In genomic region chr17:20155258-20156195, GRCh38 we compare ENCODE assay signal across 8 cellular contexts.
A peak's percentile ranks its signal among the peaks of the same experiment; 100 is the strongest.
DNase-seq lines count a peak whose midpoint lies in the region; ATAC-seq and TF ChIP-seq lines count a peak whose summit lies in the region.

No MANE protein-coding gene starts in this region.

- H3K27me3 Mint-ChIP-seq in activated B cell treated with CpG ODN at 0.5 μM for 24 hours: no peaks in the 10 kb centered on the region
- H3K27me3 Mint-ChIP-seq in immature natural killer cell (ENCODE audit: low read depth in 3 of 3): peaks cover 2 to 14% (median 8%) of the 10 kb centered on the region in 3 donors

- peak overlapping the region; percentile 87 for H3K9ac ChIP-seq in smooth muscle cell (ENCODE audit: low read depth)

- peak overlapping the region; percentile 84 for H3K4me3 ChIP-seq in ACC112 (ENCODE audit: low read depth, low read length)
- peak overlapping the region; percentile 80 for H3K4me3 ChIP-seq in smooth muscle cell

- H3K36me3 Mint-ChIP-seq in activated B cell treated with CpG ODN at 0.5 μM for 24 hours (ENCODE audit: low read depth) (no peaks in the 10 kb centered on the region), immature natural killer cell (no peaks in the 10 kb centered on the region)

- POLR2A ChIA-PET in activated B cell treated with CpG ODN at 0.5 μM for 24 hours (lab: Charles Lee): interaction anchor here (0.5 to 2.0 kb wide), 5 partner anchors 18 to 1972 kb away, joined by 3 to 17 read pairs (median 6); partner anchors contain the start of genes AKAP10 and USP22

- peaks cover 19% of the 10 kb centered on the region for H3K79me2 ChIP-seq in ACC112 (ENCODE audit: control insufficient read depth, insufficient read depth, low read length, unreplicated experiment)
- peaks cover 43% of the 10 kb centered on the region for H3K79me2 ChIP-seq in smooth muscle cell (ENCODE audit: low read depth)

- peak; percentile 90 for ATAC-seq in GM18867 (IDR thresholded peaks at IDR 0.05; ENCODE audit: unreplicated experiment)
- ATAC-seq in HG03095 (IDR thresholded peaks at IDR 0.05; ENCODE audit: unreplicated experiment): peak; percentile 89
- ATAC-seq in activated B cell treated with CpG ODN at 0.5 μM for 24 hours (ENCODE audit: low read depth): peak; percentile 93

- intact Hi-C loops in activated B cell treated with CpG ODN at 0.5 μM for 24 hours (cut with micrococcal nuclease): loop anchor here (1.0 to 5.0 kb wide), 8 partner anchors 34 to 1133 kb away; partner anchors contain the start of genes AKAP10, MAP2K3, MAPK7 and SPECC1

- H3K36me3 ChIP-seq in ACC112 (ENCODE audit: insufficient read depth, low read length) (no peaks in the 10 kb centered on the region), smooth muscle cell (ENCODE audit: low read depth) (no peaks in the 10 kb centered on the region)

- TF ChIP-seq CTCF in activated B cell treated with CpG ODN at 0.5 μM for 24 hours (IDR thresholded peaks at IDR 0.05) (no peak), smooth muscle cell (IDR thresholded peaks at IDR 0.05; ENCODE audit: borderline replicate concordance, insufficient read depth, poor library complexity, severe bottlenecking) (no peak)

- H3K4me3 Mint-ChIP-seq in activated B cell treated with CpG ODN at 0.5 μM for 24 hours (no peak overlapping the region), immature natural killer cell (no peak overlapping the region)

- H3K27me3 ChIP-seq in ACC112 (ENCODE audit: insufficient read depth, low read length): no peaks in the 10 kb centered on the region
- H3K27me3 ChIP-seq in smooth muscle cell (ENCODE audit: low read depth): no peaks in the 10 kb centered on the region

- no peaks in the 10 kb centered on the region for H3K9me3 ChIP-seq in smooth muscle cell (replicated peaks; ENCODE audit: low read depth)

- no peaks in the 10 kb centered on the region for H3K4me1 ChIP-seq in ACC112 (ENCODE audit: control insufficient read depth, insufficient read depth, low read length, unreplicated experiment)
- no peaks in the 10 kb centered on the region for H3K4me1 ChIP-seq in smooth muscle cell (ENCODE audit: low read depth)

- H4K20me1 ChIP-seq in smooth muscle cell (ENCODE audit: low read depth): peaks cover 41% of the 10 kb centered on the region

- peaks cover 6% of the 10 kb centered on the region for H3K4me1 Mint-ChIP-seq in activated B cell treated with CpG ODN at 0.5 μM for 24 hours
- H3K4me1 Mint-ChIP-seq in immature natural killer cell: peaks cover 6 to 10% of the 10 kb centered on the region in 2 donors

- H2AFZ ChIP-seq in ACC112 (ENCODE audit: low read length, unreplicated experiment) (peak overlapping the region; percentile 50), smooth muscle cell (ENCODE audit: low read depth) (peak overlapping the region; percentile 64)

- H3K27ac Mint-ChIP-seq in activated B cell treated with CpG ODN at 0.5 μM for 24 hours (no peak overlapping the region), immature natural killer cell (no peak overlapping the region)

- CTCF ChIA-PET in activated B cell treated with CpG ODN at 0.5 μM for 24 hours (lab: Charles Lee): interaction anchor here (1.5 kb wide), 1 partner anchor 33 kb away, joined by 4 read pairs; no protein-coding TSS in a partner anchor

- WGBS in smooth muscle cell (ENCODE audit: low lambda C conversion rate): 13% methylated on average over 67 of the region's 69 CpGs

- H3K9me3 Mint-ChIP-seq in activated B cell treated with CpG ODN at 0.5 μM for 24 hours: no peaks in the 10 kb centered on the region
- no peaks in the 10 kb centered on the region for H3K9me3 Mint-ChIP-seq in immature natural killer cell

- H3K4me2 ChIP-seq in smooth muscle cell: peak overlapping the region; percentile 90

- DNase-seq in NCI-H2196 (lab: John Stamatoyannopoulos, UW; ENCODE audit: unreplicated experiment) (peak; percentile 87), activated B cell treated with CpG ODN at 0.5 μM for 24 hours (peak; percentile 99), immature natural killer cell (peak; percentile 95 to 97 (median 97)), smooth muscle cell (lab: John Stamatoyannopoulos, UW; ENCODE audit: unreplicated experiment) (peak; percentile 91)
- DNase-seq in central memory CD4-positive, alpha-beta T cell: peak; percentile 94

- peaks cover 9% of the 10 kb centered on the region for H3F3A ChIP-seq in smooth muscle cell (ENCODE audit: low read depth)

- H3K27ac ChIP-seq in ACC112 (ENCODE audit: low read depth, low read length) (peak overlapping the region; percentile 30; the same call in 1 of the 2 replicates), smooth muscle cell (ENCODE audit: low read depth) (peak overlapping the region; percentile 79)

Comparison
In these comparisons a context has a peak if more than half of its experiments do, and no peak if none do; other contexts are left out.
1. Peak in every context shown above with its lines: DNase-seq, ATAC-seq, H3K4me3 ChIP-seq and H3K27ac ChIP-seq.